18 cellular contexts compared by ENCODE assay signal in the genomic region with DNA sequence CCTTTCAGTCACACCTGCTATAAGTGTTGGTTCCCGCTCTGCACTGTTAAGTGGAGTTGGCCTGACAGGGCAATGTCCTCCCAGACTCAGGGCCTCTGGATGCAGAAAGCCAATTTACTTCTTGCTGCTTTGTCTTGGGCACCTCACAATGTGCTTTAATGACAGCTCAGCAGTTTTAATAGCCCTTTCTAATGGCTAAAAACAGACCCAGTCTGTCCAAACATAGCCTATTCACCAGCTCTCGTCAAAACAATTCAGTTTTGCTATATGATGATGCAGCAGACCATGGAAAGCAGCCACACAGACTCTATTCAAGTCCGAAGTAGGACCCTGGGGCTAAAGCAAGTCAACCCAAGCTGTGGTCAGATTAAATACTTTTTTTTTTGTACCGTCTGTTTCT.
DNase-seq lines count a peak whose midpoint lies in the region; ATAC-seq lines count a peak whose summit lies in the region.
"Had no signal": no experiment of that assay in that cellular context is flagged by ENCODE, and none has a peak within 500 bp of the region (broad histone marks: within the 10 kb centered on the region; RNA-seq: fewer than 3 reads in every experiment).

No MANE protein-coding gene starts in this region.

- no peak overlapping the region for H4K5ac ChIP-seq in mesendoderm (ENCODE audit: low read length)

- H3K27me3 Mint-ChIP-seq in activated CD8-positive, alpha-beta T cell treated with anti-CD3 and anti-CD28 coated beads, Interleukin-2, amount 10 ng/mL, durations not matched to agents 7 days and 5 days (ENCODE audit: low read depth): no peaks in the 10 kb centered on the region
- H3K27me3 Mint-ChIP-seq in naive thymus-derived CD8-positive, alpha-beta T cell: peaks cover 0 to 7% (median 0%) of the 10 kb centered on the region in 5 donors
- H3K27me3 Mint-ChIP-seq: activated CD8-positive, alpha-beta memory T cell treated with anti-CD3 and anti-CD28 coated beads, Interleukin-2, amount 10 ng/mL, durations not matched to agents 7 days and 5 days; stimulated activated naive CD8-positive, alpha-beta T cell treated with anti-CD3 and anti-CD28 coated beads, Interleukin-15, amount 100 ng/mL, for 72 hours had no signal

- no peak overlapping the region for H3K4me2 ChIP-seq in mesendoderm (ENCODE audit: low read length)

- no peak overlapping the region for H3K56ac ChIP-seq in mesendoderm (ENCODE audit: low read length)

- peak overlapping the region; percentile 8 for H3K18ac ChIP-seq in mesendoderm (ENCODE audit: low read length)

- no peaks in the 10 kb centered on the region for H3K9me3 ChIP-seq in HAP-1
- H3K9me3 ChIP-seq: adrenal gland, heart left ventricle, uterus had no signal

- H3K27me3 ChIP-seq in HAP-1 (ENCODE audit: low read depth) (no peaks in the 10 kb centered on the region), mesendoderm (ENCODE audit: insufficient read depth, low read length, poor library complexity) (no peaks in the 10 kb centered on the region)
- H3K27me3 ChIP-seq: adrenal gland, heart left ventricle, uterus had no signal

- no peak overlapping the region for H2BK5ac ChIP-seq in mesendoderm (ENCODE audit: low read length)

- H2BK120ac ChIP-seq in mesendoderm (ENCODE audit: low read depth, low read length): peak overlapping the region; percentile 6

- peaks cover 29% of the 10 kb centered on the region for H3K4me1 ChIP-seq in HAP-1
- no peaks in the 10 kb centered on the region for H3K4me1 ChIP-seq in mesendoderm (ENCODE audit: control insufficient read depth, low read depth, low read length)
- H3K4me1 ChIP-seq: adrenal gland, heart left ventricle, uterus had no signal

- H3K79me1 ChIP-seq in mesendoderm (ENCODE audit: low read length): no peaks in the 10 kb centered on the region

- no peak overlapping the region for H3K4me3 Mint-ChIP-seq in activated CD8-positive, alpha-beta T cell treated with anti-CD3 and anti-CD28 coated beads, Interleukin-2, amount 10 ng/mL, durations not matched to agents 7 days and 5 days
- no peak overlapping the region for H3K4me3 Mint-ChIP-seq in naive thymus-derived CD8-positive, alpha-beta T cell
- H3K4me3 Mint-ChIP-seq: activated CD8-positive, alpha-beta memory T cell treated with anti-CD3 and anti-CD28 coated beads, Interleukin-2, amount 10 ng/mL, durations not matched to agents 7 days and 5 days; stimulated activated naive CD8-positive, alpha-beta T cell treated with anti-CD3 and anti-CD28 coated beads, Interleukin-15, amount 100 ng/mL, for 72 hours had no signal

- no peaks in the 10 kb centered on the region for H3K4me1 Mint-ChIP-seq in activated CD8-positive, alpha-beta T cell treated with anti-CD3 and anti-CD28 coated beads, Interleukin-2, amount 10 ng/mL, durations not matched to agents 7 days and 5 days (ENCODE audit: low read depth)
- H3K4me1 Mint-ChIP-seq in naive thymus-derived CD8-positive, alpha-beta T cell: no peaks in the 10 kb centered on the region
- H3K4me1 Mint-ChIP-seq: activated CD8-positive, alpha-beta memory T cell treated with anti-CD3 and anti-CD28 coated beads, Interleukin-2, amount 10 ng/mL, durations not matched to agents 7 days and 5 days; stimulated activated naive CD8-positive, alpha-beta T cell treated with anti-CD3 and anti-CD28 coated beads, Interleukin-15, amount 100 ng/mL, for 72 hours had no signal

- POLR2A ChIA-PET in activated CD8-positive, alpha-beta T cell treated with anti-CD3 and anti-CD28 coated beads, Interleukin-2, amount 10 ng/mL, durations not matched to agents 7 days and 5 days (lab: Charles Lee): no interaction called here
- POLR2A ChIA-PET in naive thymus-derived CD8-positive, alpha-beta T cell (lab: Charles Lee): no interaction called here

- no peaks in the 10 kb centered on the region for H3K79me2 ChIP-seq in mesendoderm (ENCODE audit: control insufficient read depth, insufficient read depth, low read length)

- H3K23ac ChIP-seq in mesendoderm (ENCODE audit: low read length): no peak overlapping the region

- no CpG with 5 or more reads among the region's 4 CpGs for WGBS in mesendoderm (ENCODE audit: extremely low coverage, insufficient coverage, low lambda C conversion rate)

- H2BK15ac ChIP-seq in mesendoderm (replicated peaks; ENCODE audit: low read depth): peak overlapping the region; percentile 19

- H4K8ac ChIP-seq in mesendoderm (ENCODE audit: low read depth, low read length): no peak overlapping the region

- no peaks in the 10 kb centered on the region for H3K9me3 Mint-ChIP-seq in activated CD8-positive, alpha-beta T cell treated with anti-CD3 and anti-CD28 coated beads, Interleukin-2, amount 10 ng/mL, durations not matched to agents 7 days and 5 days (ENCODE audit: insufficient read depth)
- H3K9me3 Mint-ChIP-seq in naive thymus-derived CD8-positive, alpha-beta T cell: peaks cover 0 to 4% (median 2%) of the 10 kb centered on the region in 9 donors
- H3K9me3 Mint-ChIP-seq: stimulated activated naive CD8-positive, alpha-beta T cell treated with anti-CD3 and anti-CD28 coated beads, Interleukin-15, amount 100 ng/mL, for 72 hours had no signal

- H3K36me3 Mint-ChIP-seq in activated CD8-positive, alpha-beta T cell treated with anti-CD3 and anti-CD28 coated beads, Interleukin-2, amount 10 ng/mL, durations not matched to agents 7 days and 5 days (ENCODE audit: low read depth): no peaks in the 10 kb centered on the region
- H3K36me3 Mint-ChIP-seq in naive thymus-derived CD8-positive, alpha-beta T cell: no peaks in the 10 kb centered on the region
- H3K36me3 Mint-ChIP-seq: activated CD8-positive, alpha-beta memory T cell treated with anti-CD3 and anti-CD28 coated beads, Interleukin-2, amount 10 ng/mL, durations not matched to agents 7 days and 5 days had no signal

- H3K4me3 ChIP-seq in HAP-1 (no peak overlapping the region), mesendoderm (ENCODE audit: low read length) (no peak overlapping the region)
- H3K4me3 ChIP-seq: adrenal gland, heart left ventricle, uterus had no signal

- CTCF ChIA-PET in activated CD8-positive, alpha-beta T cell treated with anti-CD3 and anti-CD28 coated beads, Interleukin-2, amount 10 ng/mL, durations not matched to agents 7 days and 5 days (lab: Charles Lee): no interaction called here

- H3K4ac ChIP-seq in mesendoderm (ENCODE audit: low read depth, low read length): no peak overlapping the region

- no peak overlapping the region for H2AK5ac ChIP-seq in mesendoderm (ENCODE audit: low read length)

- no peak for ATAC-seq in activated CD8-positive, alpha-beta T cell treated with anti-CD3 and anti-CD28 coated beads, Interleukin-2, amount 10 ng/mL, durations not matched to agents 7 days and 5 days
- ATAC-seq in naive thymus-derived CD8-positive, alpha-beta T cell: no peak
- ATAC-seq: activated CD8-positive, alpha-beta memory T cell treated with anti-CD3 and anti-CD28 coated beads, Interleukin-2, amount 10 ng/mL, durations not matched to agents 7 days and 5 days; heart left ventricle; sciatic nerve; stimulated activated naive CD8-positive, alpha-beta T cell treated with anti-CD3 and anti-CD28 coated beads, Interleukin-15, amount 100 ng/mL, for 72 hours had no signal

- no peak overlapping the region for H3K9ac ChIP-seq in mesendoderm (ENCODE audit: low read length)

- in situ Hi-C loops in HAP-1 (cut with MboI; ENCODE audit: low sequenced_read_pairs): no loop called here

- H3K36me3 ChIP-seq in HAP-1 (replicated peaks): no peaks in the 10 kb centered on the region
- H3K36me3 ChIP-seq in mesendoderm (ENCODE audit: control insufficient read depth, insufficient read depth, low read length): no peaks in the 10 kb centered on the region
- H3K36me3 ChIP-seq: adrenal gland, heart left ventricle, uterus had no signal

- DNase-seq in Ammon's horn (ENCODE audit: low spot score): peak; percentile 11
- peak; percentile 77 to 96 for DNase-seq in HAP-1 (ENCODE audit: low spot score in 2 of 2)
- peak; percentile 12 for DNase-seq in RPMI8226
- DNase-seq in mesendoderm: no peak
- DNase-seq in stimulated activated naive CD4-positive, alpha-beta T cell (lab: John Stamatoyannopoulos, UW): no peak
- no peak for DNase-seq in HuH-7 (ENCODE audit: low spot score)
- DNase-seq in activated CD8-positive, alpha-beta T cell treated with anti-CD3 and anti-CD28 coated beads, Interleukin-2, amount 10 ng/mL, durations not matched to agents 7 days and 5 days: no peak
- DNase-seq in naive thymus-derived CD8-positive, alpha-beta T cell: no peak
- DNase-seq: activated CD8-positive, alpha-beta memory T cell treated with anti-CD3 and anti-CD28 coated beads, Interleukin-2, amount 10 ng/mL, durations not matched to agents 7 days and 5 days; adrenal gland; caudate nucleus; effector CD8-positive, alpha-beta T cell; heart left ventricle; NCI-H226; SHP77; stimulated activated naive CD8-positive, alpha-beta T cell treated with anti-CD3 and anti-CD28 coated beads, Interleukin-15, amount 100 ng/mL, for 72 hours; uterus had no signal

- no peak overlapping the region for H3K27ac ChIP-seq in mesendoderm (ENCODE audit: low read depth, low read length)
- H3K27ac ChIP-seq: adrenal gland, heart left ventricle, uterus had no signal

- H3K27ac Mint-ChIP-seq in activated CD8-positive, alpha-beta T cell treated with anti-CD3 and anti-CD28 coated beads, Interleukin-2, amount 10 ng/mL, durations not matched to agents 7 days and 5 days: no peak overlapping the region
- H3K27ac Mint-ChIP-seq in naive thymus-derived CD8-positive, alpha-beta T cell: no peak overlapping the region
- H3K27ac Mint-ChIP-seq: activated CD8-positive, alpha-beta memory T cell treated with anti-CD3 and anti-CD28 coated beads, Interleukin-2, amount 10 ng/mL, durations not matched to agents 7 days and 5 days; stimulated activated naive CD8-positive, alpha-beta T cell treated with anti-CD3 and anti-CD28 coated beads, Interleukin-15, amount 100 ng/mL, for 72 hours had no signal

Comparison
In these comparisons a context has a peak if more than half of its experiments do, and no peak if none do; other contexts are left out.
1. DNase-seq: peak in Ammon's horn (single experiment), HAP-1 (2 of 2) and RPMI8226 (single experiment); none in mesendoderm (single experiment), stimulated activated naive CD4-positive, alpha-beta T cell (0 of 6), HuH-7 (single experiment), activated CD8-positive, alpha-beta T cell treated with anti-CD3 and anti-CD28 coated beads, Interleukin-2, amount 10 ng/mL, durations not matched to agents 7 days and 5 days (single experiment) and naive thymus-derived CD8-positive, alpha-beta T cell (0 of 10).